In genomic region chr1:1061682-1062363, GRCh38 we compare ENCODE assay signal across 12 cellular contexts. TPM values are rescaled to one million over a fixed set of nuclear protein-coding genes. Genes with fewer than 3 reads are reported as not detected.
DNase-seq lines count a peak whose midpoint lies in the region; ATAC-seq, FAIRE-seq and TF ChIP-seq lines count a peak whose summit lies in the region.
"Had no signal": no experiment of that assay in that cellular context is flagged by ENCODE, and none has a peak within 500 bp of the region (broad histone marks: within the 10 kb centered on the region; RNA-seq: fewer than 3 reads in every experiment).

No MANE protein-coding gene starts in this region.

- no peak for TF ChIP-seq RAD21 in HepG2 (CRISPR knock-in tag; IDR thresholded peaks at IDR 0.05)

- POLR2A ChIA-PET in HepG2 (lab: Yijun Ruan, JAX): no interaction called here

- H3K79me2 ChIP-seq in HepG2 (ENCODE audit: insufficient read depth, low read length): no peaks in the 10 kb centered on the region

- in situ Hi-C loops in HepG2 (cut with HindIII; ENCODE audit: extremely low pct_ligation_motif_present, low pct_unique_long_range_greater_than_20kb): no loop called here

- CTCF ChIA-PET in HepG2 (lab: Yijun Ruan, JAX; ENCODE audit: low intra/inter-chr PET ratio, low total read pairs): no interaction called here

- no peaks in the 10 kb centered on the region for H3K9me3 Mint-ChIP-seq in activated T-helper 2 cell treated with anti-CD3 and anti-CD28 coated beads, Interferon-gamma antibody, Interleukin-2, Interleukin-4, amounts not matched to agents 10 μg/mL and 5 μg/mL and 100 μg/mL, durations not matched to agents 14 hours and 24 hours and 36 hours
- H3K9me3 Mint-ChIP-seq in stimulated activated naive B cell treated with anti-CD40 and anti-IgM and Interleukin-4, amounts not matched to agents 10 μg/mL and 1 μg/mL and 100 μg/mL, for 72 hours: no peaks in the 10 kb centered on the region
- H3K9me3 Mint-ChIP-seq: mesothelial cell of epicardium had no signal

- TF ChIP-seq CTCF in HepG2 (CRISPR knock-in tag; IDR thresholded peaks at IDR 0.05): no peak
- no peak for TF ChIP-seq CTCF in right lobe of liver (IDR thresholded peaks at IDR 0.05)

- ATAC-seq in HepG2 (no peak), right lobe of liver (no peak), esophagus mucosa (no peak)
- no peak for ATAC-seq in stimulated activated naive B cell treated with anti-CD40 and anti-IgM and Interleukin-4, amounts not matched to agents 10 μg/mL and 1 μg/mL and 100 μg/mL, for 72 hours (replicated peaks)

- H3K9me3 ChIP-seq in HepG2 (ENCODE audit: low read length) (no peaks in the 10 kb centered on the region), right lobe of liver (no peaks in the 10 kb centered on the region)
- H3K9me3 ChIP-seq: prostate gland had no signal

- H3K36me3 Mint-ChIP-seq in activated T-helper 2 cell treated with anti-CD3 and anti-CD28 coated beads, Interferon-gamma antibody, Interleukin-2, Interleukin-4, amounts not matched to agents 10 μg/mL and 5 μg/mL and 100 μg/mL, durations not matched to agents 14 hours and 24 hours and 36 hours (ENCODE audit: low read depth): peaks cover 3% of the 10 kb centered on the region
- H3K36me3 Mint-ChIP-seq in stimulated activated naive B cell treated with anti-CD40 and anti-IgM and Interleukin-4, amounts not matched to agents 10 μg/mL and 1 μg/mL and 100 μg/mL, for 72 hours: peaks cover 10 to 17% of the 10 kb centered on the region in 2 donors
- H3K36me3 Mint-ChIP-seq: mesothelial cell of epicardium had no signal

- no TSS peak for BruUV-seq in HepG2 (replicated peaks; lab: Mats Ljungman, UMichigan)

- no peak for FAIRE-seq in HepG2 (lab: Jason Lieb, UNC)

- intact Hi-C loops in HepG2 (cut with micrococcal nuclease; ENCODE audit: unreplicated experiment): no loop called here
- intact Hi-C loops in right lobe of liver (cut with DNase I): loop anchor here in 1 of 2 donors (10.0 kb wide), 1 partner anchor 77 kb away; the partner anchor contains the start of gene PERM1
- intact Hi-C loops in activated T-helper 2 cell treated with anti-CD3 and anti-CD28 coated beads, Interferon-gamma antibody, Interleukin-2, Interleukin-4, amounts not matched to agents 10 μg/mL and 5 μg/mL and 100 μg/mL, durations not matched to agents 14 hours and 24 hours and 36 hours (cut with micrococcal nuclease): loop anchor here (2.0 to 10.0 kb wide), 3 partner anchors 40 to 77 kb away; partner anchors contain the start of genes AGRN and C1orf159

- H3K27ac ChIP-seq in HepG2 (ENCODE audit: extremely low read length, insufficient read depth, low read length): no peak overlapping the region
- no peak overlapping the region for H3K27ac ChIP-seq in right lobe of liver
- H3K27ac ChIP-seq: prostate gland had no signal

- no peaks in the 10 kb centered on the region for H3K27me3 ChIP-seq in HepG2 (ENCODE audit: control insufficient read depth in 1 of 2, insufficient read depth in 2 of 2, low read length in 2 of 2)
- H3K27me3 ChIP-seq in right lobe of liver: peaks cover 0 to 20% of the 10 kb centered on the region in 2 donors

- H3K4me1 Mint-ChIP-seq in activated T-helper 2 cell treated with anti-CD3 and anti-CD28 coated beads, Interferon-gamma antibody, Interleukin-2, Interleukin-4, amounts not matched to agents 10 μg/mL and 5 μg/mL and 100 μg/mL, durations not matched to agents 14 hours and 24 hours and 36 hours (ENCODE audit: low read depth): peaks cover 20% of the 10 kb centered on the region
- H3K4me1 Mint-ChIP-seq in stimulated activated naive B cell treated with anti-CD40 and anti-IgM and Interleukin-4, amounts not matched to agents 10 μg/mL and 1 μg/mL and 100 μg/mL, for 72 hours: peaks cover 46 to 70% of the 10 kb centered on the region in 2 donors

- H3K4me3 Mint-ChIP-seq in activated T-helper 2 cell treated with anti-CD3 and anti-CD28 coated beads, Interferon-gamma antibody, Interleukin-2, Interleukin-4, amounts not matched to agents 10 μg/mL and 5 μg/mL and 100 μg/mL, durations not matched to agents 14 hours and 24 hours and 36 hours (ENCODE audit: low read depth): peak overlapping the region; percentile 71
- H3K4me3 Mint-ChIP-seq in stimulated activated naive B cell treated with anti-CD40 and anti-IgM and Interleukin-4, amounts not matched to agents 10 μg/mL and 1 μg/mL and 100 μg/mL, for 72 hours: peak overlapping the region; percentile 83 to 84
- H3K4me3 Mint-ChIP-seq: mesothelial cell of epicardium had no signal

- H3K4me1 ChIP-seq in HepG2 (ENCODE audit: insufficient read depth, low read length): peaks cover 52% of the 10 kb centered on the region
- peaks cover 0 to 15% (median 3%) of the 10 kb centered on the region in 4 donors for H3K4me1 ChIP-seq in right lobe of liver

- TF ChIP-seq POLR2A in HepG2 (IDR thresholded peaks at IDR 0.05; ENCODE audit: insufficient read depth in 1 of 2, low read depth in 2 of 2, low read length in 2 of 2) (no peak), right lobe of liver (IDR thresholded peaks at IDR 0.05) (no peak)

- H3K4me2 ChIP-seq in HepG2 (ENCODE audit: low read depth, low read length): no peak overlapping the region

- no peak overlapping the region for H2AFZ ChIP-seq in HepG2 (ENCODE audit: low read length)

- no peak overlapping the region for H3K9ac ChIP-seq in HepG2 (ENCODE audit: insufficient read depth, low read depth, low read length)

- no peak for DNase-seq in HepG2 (ENCODE audit: low spot score)
- no peak for DNase-seq in right lobe of liver
- no peak for DNase-seq in activated T-helper 2 cell treated with anti-CD3 and anti-CD28 coated beads, Interferon-gamma antibody, Interleukin-2, Interleukin-4, amounts not matched to agents 10 μg/mL and 5 μg/mL and 100 μg/mL, durations not matched to agents 14 hours and 24 hours and 36 hours (ENCODE audit: low spot score)
- no peak for DNase-seq in stimulated activated naive B cell treated with anti-CD40 and anti-IgM and Interleukin-4, amounts not matched to agents 10 μg/mL and 1 μg/mL and 100 μg/mL, for 72 hours
- DNase-seq in GM03348 (ENCODE audit: low spot score): no peak
- DNase-seq: GDM1; stimulated activated CD4-positive, alpha-beta T cell treated with anti-CD3 and anti-CD28 coated beads, Interleukin-1b, Interleukin-23, amount 100 ng/mL, for 48 hours; stimulated activated naive CD4-positive, alpha-beta T cell treated with Interleukin-2 at 50 U/mL for 16 hours had no signal

- H3K36me3 ChIP-seq in HepG2 (replicated peaks in 1 of 2; ENCODE audit: control insufficient read depth in 1 of 2, insufficient read depth in 2 of 2, low read length in 2 of 2): no peaks in the 10 kb centered on the region
- no peaks in the 10 kb centered on the region for H3K36me3 ChIP-seq in right lobe of liver
- H3K36me3 ChIP-seq: prostate gland had no signal

- no peaks in the 10 kb centered on the region for H4K20me1 ChIP-seq in HepG2 (ENCODE audit: insufficient read depth, low read length)

- H3K27me3 Mint-ChIP-seq in activated T-helper 2 cell treated with anti-CD3 and anti-CD28 coated beads, Interferon-gamma antibody, Interleukin-2, Interleukin-4, amounts not matched to agents 10 μg/mL and 5 μg/mL and 100 μg/mL, durations not matched to agents 14 hours and 24 hours and 36 hours (ENCODE audit: low read depth): peaks cover 32% of the 10 kb centered on the region
- H3K27me3 Mint-ChIP-seq in stimulated activated naive B cell treated with anti-CD40 and anti-IgM and Interleukin-4, amounts not matched to agents 10 μg/mL and 1 μg/mL and 100 μg/mL, for 72 hours: peaks cover 21 to 32% of the 10 kb centered on the region in 2 donors

- H3K4me3 ChIP-seq in HepG2 (replicated peaks in 1 of 3; ENCODE audit: insufficient read depth in 1 of 3, low read depth in 2 of 3, low read length in 3 of 3): no peak overlapping the region; a peak in 1 of 6 replicates
- H3K4me3 ChIP-seq in right lobe of liver: no peak overlapping the region
- H3K4me3 ChIP-seq: prostate gland had no signal

- H3K27ac Mint-ChIP-seq in activated T-helper 2 cell treated with anti-CD3 and anti-CD28 coated beads, Interferon-gamma antibody, Interleukin-2, Interleukin-4, amounts not matched to agents 10 μg/mL and 5 μg/mL and 100 μg/mL, durations not matched to agents 14 hours and 24 hours and 36 hours: no peak overlapping the region
- H3K27ac Mint-ChIP-seq in stimulated activated naive B cell treated with anti-CD40 and anti-IgM and Interleukin-4, amounts not matched to agents 10 μg/mL and 1 μg/mL and 100 μg/mL, for 72 hours: peak overlapping the region; percentile 57
- H3K27ac Mint-ChIP-seq: mesothelial cell of epicardium had no signal

- WGBS in HepG2 (ENCODE audit: low lambda C conversion rate): 84% methylated on average over 14 of the region's 18 CpGs
- WGBS in right lobe of liver (ENCODE audit: insufficient coverage, low coverage, low lambda C conversion rate, missing lambda C conversion rate): 16% methylated on average over 5 of the region's 18 CpGs

- TF ChIP-seq EP300 in HepG2 (IDR thresholded peaks at IDR 0.05; ENCODE audit: low read depth in 2 of 2, low read length in 2 of 2): no peak
- no peak for TF ChIP-seq EP300 in HepG2 (CRISPR knock-in tag; IDR thresholded peaks at IDR 0.05; ENCODE audit: borderline replicate concordance)

RNA-seq across cellular contexts. Expression of gene RNF223, which starts 12.3 kb away (rescaled TPM):
- total RNA-seq in HepG2 (2016; rRNA removed; fragmentation: Illumina TruSeq; extraction: Trizol): not detected in 2 replicates
- not detected in 2 replicates for total RNA-seq in HepG2 (2016; cell fraction: cytosol; rRNA removed; fragmentation: Illumina TruSeq; extraction: Trizol; ENCODE audit: low read depth)
- not detected in 2 replicates for total RNA-seq in HepG2 (2016; cell fraction: insoluble cytoplasmic fraction; rRNA removed; fragmentation: Illumina TruSeq; extraction: Trizol)
- not detected in 2 replicates for total RNA-seq in HepG2 (2016; cell fraction: membrane; rRNA removed; fragmentation: Illumina TruSeq; extraction: Trizol)
- total RNA-seq in HepG2 (2016; cell fraction: nucleus; rRNA removed; fragmentation: Illumina TruSeq; extraction: Trizol): not detected in 2 replicates
- polyA plus RNA-seq in HepG2 (2011; rRNA removed): 0.03 and 0.05 TPM in 2 replicates
- polyA plus RNA-seq in HepG2 (2011; cell fraction: cytosol; rRNA removed): 0.04 TPM in 1 of 2 replicates, not detected in the other
- polyA plus RNA-seq in HepG2 (2011; cell fraction: nucleus; rRNA removed): not detected in 2 replicates
- polyA plus RNA-seq in HepG2 (2012): 0.07 and 0.08 TPM in 2 replicates
- not detected in 2 replicates for polyA plus RNA-seq in HepG2 (2016; cell fraction: cytosol; fragmentation: Illumina TruSeq; extraction: Trizol; ENCODE audit: low read depth)
- polyA plus RNA-seq in HepG2 (2016; cell fraction: insoluble cytoplasmic fraction; fragmentation: Illumina TruSeq; extraction: Trizol; ENCODE audit: low read depth): not detected in 2 replicates
- not detected in 2 replicates for polyA plus RNA-seq in HepG2 (2016; cell fraction: membrane; fragmentation: Illumina TruSeq; extraction: Trizol; ENCODE audit: low read depth)
- not detected in 2 replicates for polyA plus RNA-seq in HepG2 (2016; cell fraction: nucleus; fragmentation: Illumina TruSeq; extraction: Trizol; ENCODE audit: insufficient read depth, low read depth)
- polyA minus RNA-seq in HepG2 (2011; rRNA and poly(A)+ RNA removed; ENCODE audit: low replicate concordance): 2.1 TPM in 1 of 2 replicates, not detected in the other
- polyA minus RNA-seq in HepG2 (2011; cell fraction: cytosol; rRNA and poly(A)+ RNA removed): not detected in 2 replicates
- 0.26 TPM in 1 of 2 replicates, not detected in the other for polyA minus RNA-seq in HepG2 (2011; cell fraction: nucleus; rRNA and poly(A)+ RNA removed)
- total RNA-seq in right lobe of liver: not detected
- total RNA-seq in activated T-helper 2 cell treated with anti-CD3 and anti-CD28 coated beads, Interferon-gamma antibody, Interleukin-2, Interleukin-4, amounts not matched to agents 10 μg/mL and 5 μg/mL and 100 μg/mL, durations not matched to agents 14 hours and 24 hours and 36 hours: not detected in 2 replicates
- total RNA-seq in esophagus mucosa: 22.3 TPM
- polyA plus RNA-seq: BJ had no signal

RNA-seq across cellular contexts. Expression of gene AGRN, which starts 41.9 kb away (rescaled TPM):
- 7.3 and 29.8 TPM in 2 replicates for total RNA-seq in HepG2 (2016; rRNA removed; fragmentation: Illumina TruSeq; extraction: Trizol)
- 2.7 and 2.9 TPM in 2 replicates for total RNA-seq in HepG2 (2016; cell fraction: cytosol; rRNA removed; fragmentation: Illumina TruSeq; extraction: Trizol; ENCODE audit: low read depth)
- 5.9 and 28.3 TPM in 2 replicates for total RNA-seq in HepG2 (2016; cell fraction: insoluble cytoplasmic fraction; rRNA removed; fragmentation: Illumina TruSeq; extraction: Trizol)
- 4.9 and 5.0 TPM in 2 replicates for total RNA-seq in HepG2 (2016; cell fraction: membrane; rRNA removed; fragmentation: Illumina TruSeq; extraction: Trizol)
- 36.4 and 50.3 TPM in 2 replicates for total RNA-seq in HepG2 (2016; cell fraction: nucleus; rRNA removed; fragmentation: Illumina TruSeq; extraction: Trizol)
- 65.2 and 82.7 TPM in 2 replicates for polyA plus RNA-seq in HepG2 (2011; rRNA removed)
- polyA plus RNA-seq in HepG2 (2011; cell fraction: cytosol; rRNA removed): 37.7 and 58.0 TPM in 2 replicates
- 667 and 906 TPM in 2 replicates for polyA plus RNA-seq in HepG2 (2011; cell fraction: nucleus; rRNA removed)
- 77.8 and 101 TPM in 2 replicates for polyA plus RNA-seq in HepG2 (2012)
- polyA plus RNA-seq in HepG2 (2016; cell fraction: cytosol; fragmentation: Illumina TruSeq; extraction: Trizol; ENCODE audit: low read depth): 1.4 and 1.5 TPM in 2 replicates
- polyA plus RNA-seq in HepG2 (2016; cell fraction: insoluble cytoplasmic fraction; fragmentation: Illumina TruSeq; extraction: Trizol; ENCODE audit: low read depth): 10.7 and 15.5 TPM in 2 replicates
- 3.2 and 3.6 TPM in 2 replicates for polyA plus RNA-seq in HepG2 (2016; cell fraction: membrane; fragmentation: Illumina TruSeq; extraction: Trizol; ENCODE audit: low read depth)
- polyA plus RNA-seq in HepG2 (2016; cell fraction: nucleus; fragmentation: Illumina TruSeq; extraction: Trizol; ENCODE audit: insufficient read depth, low read depth): 125 and 134 TPM in 2 replicates
- 23.8 and 86.8 TPM in 2 replicates for polyA minus RNA-seq in HepG2 (2011; rRNA and poly(A)+ RNA removed; ENCODE audit: low replicate concordance)
- polyA minus RNA-seq in HepG2 (2011; cell fraction: cytosol; rRNA and poly(A)+ RNA removed): 41.3 and 50.7 TPM in 2 replicates
- 80.3 and 86.4 TPM in 2 replicates for polyA minus RNA-seq in HepG2 (2011; cell fraction: nucleus; rRNA and poly(A)+ RNA removed)
- 10 to 100 TPM; 14.2 to 44.5 (median 35.2) TPM for total RNA-seq in right lobe of liver
- total RNA-seq in activated T-helper 2 cell treated with anti-CD3 and anti-CD28 coated beads, Interferon-gamma antibody, Interleukin-2, Interleukin-4, amounts not matched to agents 10 μg/mL and 5 μg/mL and 100 μg/mL, durations not matched to agents 14 hours and 24 hours and 36 hours: 27.6 and 29.2 TPM in 2 replicates
- 41.0 TPM for total RNA-seq in esophagus mucosa

RNA-seq across cellular contexts. Expression of gene ISG15, which starts 48.5 kb away (rescaled TPM):
- total RNA-seq in HepG2 (2016; rRNA removed; fragmentation: Illumina TruSeq; extraction: Trizol): 54.9 and 68.4 TPM in 2 replicates
- 17.4 and 19.2 TPM in 2 replicates for total RNA-seq in HepG2 (2016; cell fraction: cytosol; rRNA removed; fragmentation: Illumina TruSeq; extraction: Trizol; ENCODE audit: low read depth)
- total RNA-seq in HepG2 (2016; cell fraction: insoluble cytoplasmic fraction; rRNA removed; fragmentation: Illumina TruSeq; extraction: Trizol): 52.2 and 77.4 TPM in 2 replicates
- total RNA-seq in HepG2 (2016; cell fraction: membrane; rRNA removed; fragmentation: Illumina TruSeq; extraction: Trizol): 17.7 and 18.1 TPM in 2 replicates
- 18.3 and 23.3 TPM in 2 replicates for total RNA-seq in HepG2 (2016; cell fraction: nucleus; rRNA removed; fragmentation: Illumina TruSeq; extraction: Trizol)
- polyA plus RNA-seq in HepG2 (2011; rRNA removed): 42.1 and 63.7 TPM in 2 replicates
- polyA plus RNA-seq in HepG2 (2011; cell fraction: cytosol; rRNA removed): 49.9 and 81.6 TPM in 2 replicates
- 24.5 and 32.4 TPM in 2 replicates for polyA plus RNA-seq in HepG2 (2011; cell fraction: nucleus; rRNA removed)
- 19.4 and 39.7 TPM in 2 replicates for polyA plus RNA-seq in HepG2 (2012)
- polyA plus RNA-seq in HepG2 (2016; cell fraction: cytosol; fragmentation: Illumina TruSeq; extraction: Trizol; ENCODE audit: low read depth): 13.7 and 17.3 TPM in 2 replicates
- polyA plus RNA-seq in HepG2 (2016; cell fraction: insoluble cytoplasmic fraction; fragmentation: Illumina TruSeq; extraction: Trizol; ENCODE audit: low read depth): 47.3 and 49.3 TPM in 2 replicates
- polyA plus RNA-seq in HepG2 (2016; cell fraction: membrane; fragmentation: Illumina TruSeq; extraction: Trizol; ENCODE audit: low read depth): 10.1 and 12.3 TPM in 2 replicates
- polyA plus RNA-seq in HepG2 (2016; cell fraction: nucleus; fragmentation: Illumina TruSeq; extraction: Trizol; ENCODE audit: insufficient read depth, low read depth): 22.7 and 27.6 TPM in 2 replicates
- polyA minus RNA-seq in HepG2 (2011; rRNA and poly(A)+ RNA removed; ENCODE audit: low replicate concordance): 24.2 and 34.4 TPM in 2 replicates
- polyA minus RNA-seq in HepG2 (2011; cell fraction: cytosol; rRNA and poly(A)+ RNA removed): 11.4 and 13.3 TPM in 2 replicates
- polyA minus RNA-seq in HepG2 (2011; cell fraction: nucleus; rRNA and poly(A)+ RNA removed): 2.1 and 5.1 TPM in 2 replicates
- 10 to 100 TPM; 16.3 to 98.7 (median 26.4) TPM for total RNA-seq in right lobe of liver
- 31.9 and 33.8 TPM in 2 replicates for total RNA-seq in activated T-helper 2 cell treated with anti-CD3 and anti-CD28 coated beads, Interferon-gamma antibody, Interleukin-2, Interleukin-4, amounts not matched to agents 10 μg/mL and 5 μg/mL and 100 μg/mL, durations not matched to agents 14 hours and 24 hours and 36 hours
- 12.1 TPM for total RNA-seq in esophagus mucosa

RNA-seq across cellular contexts. Expression of gene C1orf159, which starts 54.1 kb away (rescaled TPM):
- total RNA-seq in HepG2 (2016; rRNA removed; fragmentation: Illumina TruSeq; extraction: Trizol) (3.8 and 6.7 TPM in 2 replicates), right lobe of liver (1 to 10 TPM; 4.0 to 7.7 (median 6.4) TPM), esophagus mucosa (9.4 TPM)
- total RNA-seq in HepG2 (2016; cell fraction: cytosol; rRNA removed; fragmentation: Illumina TruSeq; extraction: Trizol; ENCODE audit: low read depth): 6.3 and 6.8 TPM in 2 replicates
- 3.6 and 6.6 TPM in 2 replicates for total RNA-seq in HepG2 (2016; cell fraction: insoluble cytoplasmic fraction; rRNA removed; fragmentation: Illumina TruSeq; extraction: Trizol)
- total RNA-seq in HepG2 (2016; cell fraction: membrane; rRNA removed; fragmentation: Illumina TruSeq; extraction: Trizol): 7.4 and 7.9 TPM in 2 replicates
- 6.3 and 7.7 TPM in 2 replicates for total RNA-seq in HepG2 (2016; cell fraction: nucleus; rRNA removed; fragmentation: Illumina TruSeq; extraction: Trizol)
- polyA plus RNA-seq in HepG2 (2011; rRNA removed): 3.8 and 4.2 TPM in 2 replicates
- polyA plus RNA-seq in HepG2 (2011; cell fraction: cytosol; rRNA removed): 1.7 and 4.2 TPM in 2 replicates
- 22.9 and 35.9 TPM in 2 replicates for polyA plus RNA-seq in HepG2 (2011; cell fraction: nucleus; rRNA removed)
- polyA plus RNA-seq in HepG2 (2012): 2.8 and 3.2 TPM in 2 replicates
- 4.7 and 6.0 TPM in 2 replicates for polyA plus RNA-seq in HepG2 (2016; cell fraction: cytosol; fragmentation: Illumina TruSeq; extraction: Trizol; ENCODE audit: low read depth)
- polyA plus RNA-seq in HepG2 (2016; cell fraction: insoluble cytoplasmic fraction; fragmentation: Illumina TruSeq; extraction: Trizol; ENCODE audit: low read depth): 3.5 and 4.0 TPM in 2 replicates
- polyA plus RNA-seq in HepG2 (2016; cell fraction: membrane; fragmentation: Illumina TruSeq; extraction: Trizol; ENCODE audit: low read depth): 7.0 and 8.1 TPM in 2 replicates
- polyA plus RNA-seq in HepG2 (2016; cell fraction: nucleus; fragmentation: Illumina TruSeq; extraction: Trizol; ENCODE audit: insufficient read depth, low read depth): 19.9 and 20.1 TPM in 2 replicates
- polyA minus RNA-seq in HepG2 (2011; rRNA and poly(A)+ RNA removed; ENCODE audit: low replicate concordance): 2.9 and 5.6 TPM in 2 replicates
- polyA minus RNA-seq in HepG2 (2011; cell fraction: cytosol; rRNA and poly(A)+ RNA removed): 2.1 and 2.2 TPM in 2 replicates
- 3.7 and 4.5 TPM in 2 replicates for polyA minus RNA-seq in HepG2 (2011; cell fraction: nucleus; rRNA and poly(A)+ RNA removed)
- 20.5 and 22.1 TPM in 2 replicates for total RNA-seq in activated T-helper 2 cell treated with anti-CD3 and anti-CD28 coated beads, Interferon-gamma antibody, Interleukin-2, Interleukin-4, amounts not matched to agents 10 μg/mL and 5 μg/mL and 100 μg/mL, durations not matched to agents 14 hours and 24 hours and 36 hours

Comparison
In these comparisons a context has a peak if more than half of its experiments do, and no peak if none do; other contexts are left out.
1. RNA of gene RNF223, which starts 12.3 kb away (total RNA-seq): 22.3 TPM in esophagus mucosa (single experiment); not detected in HepG2, not detected in right lobe of liver and not detected in activated T-helper 2 cell treated with anti-CD3 and anti-CD28 coated beads, Interferon-gamma antibody, Interleukin-2, Interleukin-4, amounts not matched to agents 10 μg/mL and 5 μg/mL and 100 μg/mL, durations not matched to agents 14 hours and 24 hours and 36 hours; every median in the first group is over 10 times any median in the second.